ENCODE assay signal across 1 cellular context in genomic region chr1:154999651-155000474, GRCh38.
TF ChIP-seq lines count a peak whose summit lies in the region.

No MANE protein-coding gene starts in this region.

TF ChIP-seq in HepG2, 621 proteins besides CTCF, POLR2A, EP300 and RAD21 (continued from another document and continues in another):
- TF ChIP-seq ZBED4 (CRISPR knock-in tag; IDR thresholded peaks at IDR 0.05; ENCODE audit: borderline replicate concordance) (peak; percentile 82), ZFAT (CRISPR knock-in tag; conservative IDR thresholded peaks at IDR 0.05) (no peak), FLYWCH1 (CRISPR knock-in tag; IDR thresholded peaks at IDR 0.05) (no peak), SMYD3 (CRISPR knock-in tag; IDR thresholded peaks at IDR 0.05) (no peak), ZC3H4 (CRISPR knock-in tag; IDR thresholded peaks at IDR 0.05; ENCODE audit: borderline replicate concordance) (peak; percentile 34; the same call in 1 of the 2 replicates), DNMT3B (CRISPR knock-in tag; conservative IDR thresholded peaks at IDR 0.05) (no peak), TSC22D2 (CRISPR knock-in tag; IDR thresholded peaks at IDR 0.05; ENCODE audit: borderline replicate concordance) (no peak), TERF1 (CRISPR knock-in tag; IDR thresholded peaks at IDR 0.05) (no peak), ZBTB7A (CRISPR knock-in tag; IDR thresholded peaks at IDR 0.05) (peak; percentile 45; the same call in 1 of the 2 replicates), ZNF580 (CRISPR knock-in tag; IDR thresholded peaks at IDR 0.05; ENCODE audit: borderline replicate concordance, low read depth) (peak; percentile 71; the same call in 1 of the 2 replicates), HMGA1 (CRISPR knock-in tag; conservative IDR thresholded peaks at IDR 0.05) (no peak), ZNF446 (CRISPR knock-in tag; IDR thresholded peaks at IDR 0.05) (0 out of 2 replicates have a peak, but pooled peaks have one; percentile 53), MIER3 (CRISPR knock-in tag; IDR thresholded peaks at IDR 0.05; ENCODE audit: borderline replicate concordance) (no peak), KLF6 (CRISPR knock-in tag; IDR thresholded peaks at IDR 0.05) (no peak), HBP1 (CRISPR knock-in tag; IDR thresholded peaks at IDR 0.05; ENCODE audit: low read depth) (peak; percentile 20; the same call in 1 of the 2 replicates), SSRP1 (CRISPR knock-in tag; IDR thresholded peaks at IDR 0.05) (no peak), ATF7 (IDR thresholded peaks at IDR 0.05) (no peak), ATF7 (CRISPR knock-in tag; IDR thresholded peaks at IDR 0.05) (no peak), BRCA1 (CRISPR knock-in tag; IDR thresholded peaks at IDR 0.05) (no peak), MBD4 (IDR thresholded peaks at IDR 0.05; ENCODE audit: borderline replicate concordance, low read length) (no peak), ZBTB3 (CRISPR knock-in tag; IDR thresholded peaks at IDR 0.05; ENCODE audit: borderline replicate concordance, low read depth) (0 out of 2 replicates have a peak, but pooled peaks have one; percentile 11), AHR (CRISPR knock-in tag; IDR thresholded peaks at IDR 0.05) (no peak), ZNF3 (CRISPR knock-in tag; IDR thresholded peaks at IDR 0.05) (no peak), ZXDC (CRISPR knock-in tag; IDR thresholded peaks at IDR 0.05) (no peak), ZNF530 (CRISPR knock-in tag; IDR thresholded peaks at IDR 0.05; ENCODE audit: low read depth) (no peak), MYC (CRISPR knock-in tag; IDR thresholded peaks at IDR 0.05; ENCODE audit: borderline replicate concordance) (peak; percentile 85), NFIC (IDR thresholded peaks at IDR 0.05; ENCODE audit: low read length) (no peak)
- TF ChIP-seq, protein P1, sequence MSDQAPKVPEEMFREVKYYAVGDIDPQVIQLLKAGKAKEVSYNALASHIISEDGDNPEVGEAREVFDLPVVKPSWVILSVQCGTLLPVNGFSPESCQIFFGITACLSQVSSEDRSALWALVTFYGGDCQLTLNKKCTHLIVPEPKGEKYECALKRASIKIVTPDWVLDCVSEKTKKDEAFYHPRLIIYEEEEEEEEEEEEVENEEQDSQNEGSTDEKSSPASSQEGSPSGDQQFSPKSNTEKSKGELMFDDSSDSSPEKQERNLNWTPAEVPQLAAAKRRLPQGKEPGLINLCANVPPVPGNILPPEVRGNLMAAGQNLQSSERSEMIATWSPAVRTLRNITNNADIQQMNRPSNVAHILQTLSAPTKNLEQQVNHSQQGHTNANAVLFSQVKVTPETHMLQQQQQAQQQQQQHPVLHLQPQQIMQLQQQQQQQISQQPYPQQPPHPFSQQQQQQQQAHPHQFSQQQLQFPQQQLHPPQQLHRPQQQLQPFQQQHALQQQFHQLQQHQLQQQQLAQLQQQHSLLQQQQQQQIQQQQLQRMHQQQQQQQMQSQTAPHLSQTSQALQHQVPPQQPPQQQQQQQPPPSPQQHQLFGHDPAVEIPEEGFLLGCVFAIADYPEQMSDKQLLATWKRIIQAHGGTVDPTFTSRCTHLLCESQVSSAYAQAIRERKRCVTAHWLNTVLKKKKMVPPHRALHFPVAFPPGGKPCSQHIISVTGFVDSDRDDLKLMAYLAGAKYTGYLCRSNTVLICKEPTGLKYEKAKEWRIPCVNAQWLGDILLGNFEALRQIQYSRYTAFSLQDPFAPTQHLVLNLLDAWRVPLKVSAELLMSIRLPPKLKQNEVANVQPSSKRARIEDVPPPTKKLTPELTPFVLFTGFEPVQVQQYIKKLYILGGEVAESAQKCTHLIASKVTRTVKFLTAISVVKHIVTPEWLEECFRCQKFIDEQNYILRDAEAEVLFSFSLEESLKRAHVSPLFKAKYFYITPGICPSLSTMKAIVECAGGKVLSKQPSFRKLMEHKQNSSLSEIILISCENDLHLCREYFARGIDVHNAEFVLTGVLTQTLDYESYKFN (CRISPR knock-in tag; conservative IDR thresholded peaks at IDR 0.05): peak; percentile 72
- TF ChIP-seq, protein P2, sequence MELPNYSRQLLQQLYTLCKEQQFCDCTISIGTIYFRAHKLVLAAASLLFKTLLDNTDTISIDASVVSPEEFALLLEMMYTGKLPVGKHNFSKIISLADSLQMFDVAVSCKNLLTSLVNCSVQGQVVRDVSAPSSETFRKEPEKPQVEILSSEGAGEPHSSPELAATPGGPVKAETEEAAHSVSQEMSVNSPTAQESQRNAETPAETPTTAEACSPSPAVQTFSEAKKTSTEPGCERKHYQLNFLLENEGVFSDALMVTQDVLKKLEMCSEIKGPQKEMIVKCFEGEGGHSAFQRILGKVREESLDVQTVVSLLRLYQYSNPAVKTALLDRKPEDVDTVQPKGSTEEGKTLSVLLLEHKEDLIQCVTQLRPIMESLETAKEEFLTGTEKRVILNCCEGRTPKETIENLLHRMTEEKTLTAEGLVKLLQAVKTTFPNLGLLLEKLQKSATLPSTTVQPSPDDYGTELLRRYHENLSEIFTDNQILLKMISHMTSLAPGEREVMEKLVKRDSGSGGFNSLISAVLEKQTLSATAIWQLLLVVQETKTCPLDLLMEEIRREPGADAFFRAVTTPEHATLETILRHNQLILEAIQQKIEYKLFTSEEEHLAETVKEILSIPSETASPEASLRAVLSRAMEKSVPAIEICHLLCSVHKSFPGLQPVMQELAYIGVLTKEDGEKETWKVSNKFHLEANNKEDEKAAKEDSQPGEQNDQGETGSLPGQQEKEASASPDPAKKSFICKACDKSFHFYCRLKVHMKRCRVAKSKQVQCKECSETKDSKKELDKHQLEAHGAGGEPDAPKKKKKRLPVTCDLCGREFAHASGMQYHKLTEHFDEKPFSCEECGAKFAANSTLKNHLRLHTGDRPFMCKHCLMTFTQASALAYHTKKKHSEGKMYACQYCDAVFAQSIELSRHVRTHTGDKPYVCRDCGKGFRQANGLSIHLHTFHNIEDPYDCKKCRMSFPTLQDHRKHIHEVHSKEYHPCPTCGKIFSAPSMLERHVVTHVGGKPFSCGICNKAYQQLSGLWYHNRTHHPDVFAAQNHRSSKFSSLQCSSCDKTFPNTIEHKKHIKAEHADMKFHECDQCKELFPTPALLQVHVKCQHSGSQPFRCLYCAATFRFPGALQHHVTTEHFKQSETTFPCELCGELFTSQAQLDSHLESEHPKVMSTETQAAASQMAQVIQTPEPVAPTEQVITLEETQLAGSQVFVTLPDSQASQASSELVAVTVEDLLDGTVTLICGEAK (IDR thresholded peaks at IDR 0.05): no peak
- TF ChIP-seq, protein P2 (CRISPR knock-in tag; IDR thresholded peaks at IDR 0.05): no peak
- TF ChIP-seq, protein P3, sequence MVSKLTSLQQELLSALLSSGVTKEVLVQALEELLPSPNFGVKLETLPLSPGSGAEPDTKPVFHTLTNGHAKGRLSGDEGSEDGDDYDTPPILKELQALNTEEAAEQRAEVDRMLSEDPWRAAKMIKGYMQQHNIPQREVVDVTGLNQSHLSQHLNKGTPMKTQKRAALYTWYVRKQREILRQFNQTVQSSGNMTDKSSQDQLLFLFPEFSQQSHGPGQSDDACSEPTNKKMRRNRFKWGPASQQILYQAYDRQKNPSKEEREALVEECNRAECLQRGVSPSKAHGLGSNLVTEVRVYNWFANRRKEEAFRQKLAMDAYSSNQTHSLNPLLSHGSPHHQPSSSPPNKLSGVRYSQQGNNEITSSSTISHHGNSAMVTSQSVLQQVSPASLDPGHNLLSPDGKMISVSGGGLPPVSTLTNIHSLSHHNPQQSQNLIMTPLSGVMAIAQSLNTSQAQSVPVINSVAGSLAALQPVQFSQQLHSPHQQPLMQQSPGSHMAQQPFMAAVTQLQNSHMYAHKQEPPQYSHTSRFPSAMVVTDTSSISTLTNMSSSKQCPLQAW (CRISPR knock-in tag; IDR thresholded peaks at IDR 0.05): peak; percentile 63; the same call in 1 of the 2 replicates
